Comparison of ENCODE assay signal across 1 cellular context in the genomic region with DNA sequence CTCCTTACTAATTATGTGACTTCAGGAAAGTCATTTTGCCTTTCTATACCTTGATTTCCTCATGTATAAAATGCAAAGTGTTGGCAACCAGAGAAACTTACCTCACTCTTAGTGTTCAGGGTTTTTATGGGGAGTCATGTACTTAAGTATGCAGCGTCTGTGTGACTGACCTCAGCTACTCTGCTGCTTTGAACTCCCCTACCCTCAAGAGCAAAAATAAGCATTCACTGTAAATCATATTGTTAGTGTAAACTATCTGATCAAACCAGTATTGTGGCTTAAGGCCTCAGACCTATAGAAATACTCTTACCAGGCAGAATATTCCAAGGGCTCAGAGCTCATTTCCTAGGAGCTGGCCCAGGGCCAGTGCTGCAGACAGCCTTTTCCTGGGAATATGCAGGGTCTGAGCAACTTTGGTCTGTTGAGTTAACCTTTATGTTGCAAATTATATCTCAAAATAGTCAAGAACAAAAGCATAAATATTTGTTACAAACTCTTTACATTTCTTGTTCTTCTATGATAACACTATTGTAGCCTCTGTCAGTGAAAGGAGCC.
TF ChIP-seq lines count a peak whose summit lies in the region.

No MANE protein-coding gene starts in this region.

TF ChIP-seq in GM23338, 12 proteins besides CTCF, POLR2A, EP300 and RAD21 (continued from another document):
- TF ChIP-seq, protein P1, sequence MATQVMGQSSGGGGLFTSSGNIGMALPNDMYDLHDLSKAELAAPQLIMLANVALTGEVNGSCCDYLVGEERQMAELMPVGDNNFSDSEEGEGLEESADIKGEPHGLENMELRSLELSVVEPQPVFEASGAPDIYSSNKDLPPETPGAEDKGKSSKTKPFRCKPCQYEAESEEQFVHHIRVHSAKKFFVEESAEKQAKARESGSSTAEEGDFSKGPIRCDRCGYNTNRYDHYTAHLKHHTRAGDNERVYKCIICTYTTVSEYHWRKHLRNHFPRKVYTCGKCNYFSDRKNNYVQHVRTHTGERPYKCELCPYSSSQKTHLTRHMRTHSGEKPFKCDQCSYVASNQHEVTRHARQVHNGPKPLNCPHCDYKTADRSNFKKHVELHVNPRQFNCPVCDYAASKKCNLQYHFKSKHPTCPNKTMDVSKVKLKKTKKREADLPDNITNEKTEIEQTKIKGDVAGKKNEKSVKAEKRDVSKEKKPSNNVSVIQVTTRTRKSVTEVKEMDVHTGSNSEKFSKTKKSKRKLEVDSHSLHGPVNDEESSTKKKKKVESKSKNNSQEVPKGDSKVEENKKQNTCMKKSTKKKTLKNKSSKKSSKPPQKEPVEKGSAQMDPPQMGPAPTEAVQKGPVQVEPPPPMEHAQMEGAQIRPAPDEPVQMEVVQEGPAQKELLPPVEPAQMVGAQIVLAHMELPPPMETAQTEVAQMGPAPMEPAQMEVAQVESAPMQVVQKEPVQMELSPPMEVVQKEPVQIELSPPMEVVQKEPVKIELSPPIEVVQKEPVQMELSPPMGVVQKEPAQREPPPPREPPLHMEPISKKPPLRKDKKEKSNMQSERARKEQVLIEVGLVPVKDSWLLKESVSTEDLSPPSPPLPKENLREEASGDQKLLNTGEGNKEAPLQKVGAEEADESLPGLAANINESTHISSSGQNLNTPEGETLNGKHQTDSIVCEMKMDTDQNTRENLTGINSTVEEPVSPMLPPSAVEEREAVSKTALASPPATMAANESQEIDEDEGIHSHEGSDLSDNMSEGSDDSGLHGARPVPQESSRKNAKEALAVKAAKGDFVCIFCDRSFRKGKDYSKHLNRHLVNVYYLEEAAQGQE (IDR thresholded peaks at IDR 0.05; ENCODE audit: unreplicated experiment): no peak
